ENCODE assay signal across 8 cellular contexts in genomic region chr6:30885999-30886896, GRCh38. TPM values are rescaled to one million over a fixed set of nuclear protein-coding genes. Genes with fewer than 3 reads are reported as not detected.
DNase-seq lines count a peak whose midpoint lies in the region; ATAC-seq, FAIRE-seq and TF ChIP-seq lines count a peak whose summit lies in the region.

No MANE protein-coding gene starts in this region.

- peak overlapping the region; percentile 86 for H3K4me2 ChIP-seq in keratinocyte (ENCODE audit: control insufficient read depth, extremely low read depth, insufficient read depth, low read depth, low read length)

- H3K4me1 ChIP-seq in RWPE2 (ENCODE audit: insufficient read depth, poor library complexity, severe bottlenecking) (peaks cover 45% of the 10 kb centered on the region), keratinocyte (ENCODE audit: control insufficient read depth, extremely low read depth, insufficient read depth, low read length) (peaks cover 67% of the 10 kb centered on the region)

- H3K36me3 ChIP-seq in RWPE2 (ENCODE audit: low read depth) (peaks cover 47% of the 10 kb centered on the region), keratinocyte (ENCODE audit: control insufficient read depth in 2 of 2, extremely low read depth in 1 of 2, insufficient read depth in 2 of 2, low read length in 2 of 2) (peaks cover 22 to 29% of the 10 kb centered on the region in 2 experiments)

- no peaks in the 10 kb centered on the region for H3K27me3 ChIP-seq in RWPE2 (ENCODE audit: insufficient read depth, poor library complexity, severe bottlenecking)
- H3K27me3 ChIP-seq in keratinocyte (ENCODE audit: control insufficient read depth, extremely low read depth, insufficient read depth, low read length): no peaks in the 10 kb centered on the region

- peak overlapping the region; percentile 59 for H3K4me3 ChIP-seq in HFF-Myc (replicated peaks; ENCODE audit: low read depth, low read length)
- H3K4me3 ChIP-seq in RWPE2 (ENCODE audit: severe bottlenecking): peak overlapping the region; percentile 46
- H3K4me3 ChIP-seq in keratinocyte (ENCODE audit: control insufficient read depth in 2 of 3, extremely low read depth in 1 of 3, insufficient read depth in 2 of 3, low read depth in 1 of 3, low read length in 3 of 3): peak overlapping the region; percentile 72 to 87 (median 84)
- H3K4me3 ChIP-seq in skin epidermis: peak overlapping the region; percentile 55 to 94 (median 68)

- peak overlapping the region; percentile 99 for H3K9ac ChIP-seq in keratinocyte (ENCODE audit: control insufficient read depth, extremely low read depth, insufficient read depth, low read length)

- no peak overlapping the region for H2AFZ ChIP-seq in keratinocyte (ENCODE audit: control insufficient read depth, low read length)

- peaks cover 29% of the 10 kb centered on the region for H4K20me1 ChIP-seq in keratinocyte (ENCODE audit: control insufficient read depth, extremely low read depth, insufficient read depth, low read length)

- H3K9me3 ChIP-seq in RWPE2 (ENCODE audit: severe bottlenecking) (no peaks in the 10 kb centered on the region), keratinocyte (ENCODE audit: control insufficient read depth, low read depth, low read length) (no peaks in the 10 kb centered on the region)

- TF ChIP-seq CTCF in HFF-Myc (IDR thresholded peaks at IDR 0.05; ENCODE audit: low read depth, low read length, missing control alignments) (no peak), RWPE2 (IDR thresholded peaks at IDR 0.05; ENCODE audit: poor library complexity, severe bottlenecking) (no peak), keratinocyte (optimal IDR thresholded peaks at IDR 0.05 in 1 of 3, IDR thresholded peaks at IDR 0.05 in 1 of 3, conservative IDR thresholded peaks at IDR 0.05 in 1 of 3; ENCODE audit: extremely low read depth in 1 of 3, insufficient read depth in 2 of 3, low read length in 3 of 3) (no peak)

- peak; percentile 62 for FAIRE-seq in keratinocyte (lab: Jason Lieb, UNC)

- H3K27ac ChIP-seq in RWPE2 (ENCODE audit: poor library complexity, severe bottlenecking) (peak overlapping the region; percentile 95), caudate nucleus (ENCODE audit: low read depth, low read length) (peak overlapping the region; percentile 94), keratinocyte (ENCODE audit: control insufficient read depth, insufficient read depth, low read length) (peak overlapping the region; percentile 98), skin epidermis (peak overlapping the region in 20 of 21 experiments; percentile 30 to 98 (median 90))

- H3K9me1 ChIP-seq in keratinocyte (ENCODE audit: control insufficient read depth, extremely low read depth, insufficient read depth, low read length): peaks cover 8% of the 10 kb centered on the region

- peaks cover 73% of the 10 kb centered on the region for H3K79me2 ChIP-seq in keratinocyte (ENCODE audit: control insufficient read depth, insufficient read depth, low read length)

- dilution Hi-C loops in keratinocyte (cut with MboI; ENCODE audit: extremely low pct_ligation_motif_present, low sequenced_read_pairs): no loop called here

- DNase-seq in AG20443 (ENCODE audit: low spot score) (peak; percentile 80), HFF-Myc (ENCODE audit: extremely low read depth, low read depth) (no peak), RWPE2 (ENCODE audit: low spot score) (peak; percentile 97), caudate nucleus (lab: John Stamatoyannopoulos, UW) (peak in 54 of 61 donors; percentile 29 to 84 (median 62)), keratinocyte (ENCODE audit: low read depth, low spot score) (peak; percentile 96)

- ATAC-seq in RWPE2 (ENCODE audit: low read depth) (peak; percentile 74), GM19452 (IDR thresholded peaks at IDR 0.05; ENCODE audit: unreplicated experiment) (no peak), HG03280 (IDR thresholded peaks at IDR 0.05; ENCODE audit: unreplicated experiment) (no peak)

RNA-seq across cellular contexts. Expression of gene DDR1, which starts 1.9 kb away (rescaled TPM):
- polyA plus RNA-seq in keratinocyte: 104 to 178 TPM (median 152 TPM) in 3 replicates
- 28.2 TPM for polyA plus RNA-seq in keratinocyte (2011; ENCODE audit: low read depth)
- 52.6 and 78.8 TPM in 2 replicates for polyA plus RNA-seq in keratinocyte (2011; cell fraction: cytosol; rRNA removed)
- polyA plus RNA-seq in keratinocyte (2011; cell fraction: nucleus; rRNA removed): 361 and 438 TPM in 2 replicates
- polyA plus RNA-seq in keratinocyte (2012; ENCODE audit: low replicate concordance): 113 and 227 TPM in 2 replicates
- 175 to 367 TPM (median 287 TPM) in 3 replicates for polyA minus RNA-seq in keratinocyte
- polyA minus RNA-seq in keratinocyte (2011; cell fraction: cytosol; rRNA and poly(A)+ RNA removed): 399 TPM
- 550 and 554 TPM in 2 replicates for polyA minus RNA-seq in keratinocyte (2011; cell fraction: nucleus; rRNA and poly(A)+ RNA removed)

RNA-seq across cellular contexts. Expression of gene GTF2H4, which starts 21.8 kb away (rescaled TPM):
- polyA plus RNA-seq in keratinocyte: 34.2 to 44.0 TPM (median 38.7 TPM) in 3 replicates
- 7.2 TPM for polyA plus RNA-seq in keratinocyte (2011; ENCODE audit: low read depth)
- 24.4 and 25.0 TPM in 2 replicates for polyA plus RNA-seq in keratinocyte (2011; cell fraction: cytosol; rRNA removed)
- 68.9 and 72.9 TPM in 2 replicates for polyA plus RNA-seq in keratinocyte (2011; cell fraction: nucleus; rRNA removed)
- 21.9 and 32.3 TPM in 2 replicates for polyA plus RNA-seq in keratinocyte (2012; ENCODE audit: low replicate concordance)
- 18.1 to 28.5 TPM (median 19.3 TPM) in 3 replicates for polyA minus RNA-seq in keratinocyte
- 21.5 TPM for polyA minus RNA-seq in keratinocyte (2011; cell fraction: cytosol; rRNA and poly(A)+ RNA removed)
- 22.3 and 29.5 TPM in 2 replicates for polyA minus RNA-seq in keratinocyte (2011; cell fraction: nucleus; rRNA and poly(A)+ RNA removed)

RNA-seq across cellular contexts. Expression of gene VARS2, which starts 27.8 kb away (rescaled TPM):
- polyA plus RNA-seq in keratinocyte: 12.8 to 14.3 TPM (median 13.8 TPM) in 3 replicates
- 5.3 TPM for polyA plus RNA-seq in keratinocyte (2011; ENCODE audit: low read depth)
- polyA plus RNA-seq in keratinocyte (2011; cell fraction: cytosol; rRNA removed): 5.0 and 7.4 TPM in 2 replicates
- 32.6 and 37.0 TPM in 2 replicates for polyA plus RNA-seq in keratinocyte (2011; cell fraction: nucleus; rRNA removed)
- polyA plus RNA-seq in keratinocyte (2012; ENCODE audit: low replicate concordance): 15.4 and 19.5 TPM in 2 replicates
- polyA minus RNA-seq in keratinocyte: 17.2 to 22.0 TPM (median 20.2 TPM) in 3 replicates
- polyA minus RNA-seq in keratinocyte (2011; cell fraction: cytosol; rRNA and poly(A)+ RNA removed): 17.5 TPM
- 18.7 and 24.1 TPM in 2 replicates for polyA minus RNA-seq in keratinocyte (2011; cell fraction: nucleus; rRNA and poly(A)+ RNA removed)

RNA-seq across cellular contexts. Expression of gene SFTA2, which starts 45.7 kb away (rescaled TPM):
- polyA plus RNA-seq in keratinocyte: not detected in 3 replicates
- polyA plus RNA-seq in keratinocyte (2011; ENCODE audit: low read depth): not detected
- not detected in 2 replicates for polyA plus RNA-seq in keratinocyte (2011; cell fraction: cytosol; rRNA removed)
- not detected in 2 replicates for polyA plus RNA-seq in keratinocyte (2011; cell fraction: nucleus; rRNA removed)
- 0.54 TPM in 1 of 2 replicates, not detected in the other for polyA plus RNA-seq in keratinocyte (2012; ENCODE audit: low replicate concordance)
- 0.43 TPM in 1 of 3 replicates, not detected in the others for polyA minus RNA-seq in keratinocyte
- polyA minus RNA-seq in keratinocyte (2011; cell fraction: cytosol; rRNA and poly(A)+ RNA removed): not detected
- polyA minus RNA-seq in keratinocyte (2011; cell fraction: nucleus; rRNA and poly(A)+ RNA removed): not detected in 2 replicates

RNA-seq across cellular contexts. Expression of gene MUCL3, which starts 54.5 kb away (rescaled TPM):
- 0.05 TPM in 1 of 3 replicates, not detected in the others for polyA plus RNA-seq in keratinocyte
- 0.71 TPM for polyA plus RNA-seq in keratinocyte (2011; ENCODE audit: low read depth)
- polyA plus RNA-seq in keratinocyte (2011; cell fraction: cytosol; rRNA removed): 0.03 and 0.04 TPM in 2 replicates
- polyA plus RNA-seq in keratinocyte (2011; cell fraction: nucleus; rRNA removed): 0.06 and 0.11 TPM in 2 replicates
- polyA plus RNA-seq in keratinocyte (2012; ENCODE audit: low replicate concordance): 0.58 TPM in 1 of 2 replicates, not detected in the other
- polyA minus RNA-seq in keratinocyte: not detected in 3 replicates
- not detected for polyA minus RNA-seq in keratinocyte (2011; cell fraction: cytosol; rRNA and poly(A)+ RNA removed)
- not detected in 2 replicates for polyA minus RNA-seq in keratinocyte (2011; cell fraction: nucleus; rRNA and poly(A)+ RNA removed)
